In the genomic region with DNA sequence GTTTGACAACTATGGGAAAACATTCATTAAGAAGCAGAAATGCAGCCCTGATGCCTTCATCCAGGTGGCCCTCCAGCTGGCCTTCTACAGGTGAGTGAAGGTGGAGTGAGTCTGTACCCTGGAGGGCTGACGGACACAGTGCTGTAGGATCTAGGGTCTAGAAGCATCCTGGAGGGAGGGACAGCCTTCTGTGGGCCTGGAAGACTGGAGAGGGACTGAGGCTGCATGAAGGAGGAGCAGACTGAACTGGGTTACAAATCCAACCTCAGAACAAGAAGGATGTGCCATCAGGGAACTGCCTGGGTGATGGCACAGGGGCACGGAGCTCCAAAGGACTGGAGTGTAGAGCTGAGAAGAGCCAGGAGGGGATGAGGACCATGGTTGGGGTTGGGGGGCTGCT, we compare ENCODE assay signal across 14 cellular contexts. TPM values are rescaled to one million over a fixed set of nuclear protein-coding genes. Genes with fewer than 3 reads are reported as not detected.
DNase-seq lines count a peak whose midpoint lies in the region; ATAC-seq and TF ChIP-seq lines count a peak whose summit lies in the region.
"Had no signal": no experiment of that assay in that cellular context is flagged by ENCODE, and none has a peak within 500 bp of the region (broad histone marks: within the 10 kb centered on the region; RNA-seq: fewer than 3 reads in every experiment).

No MANE protein-coding gene starts in this region.

- peaks cover under 1% of the 10 kb centered on the region; the same call in 1 of the 2 replicates for H3K9me3 ChIP-seq in BLaER1
- no peaks in the 10 kb centered on the region for H3K9me3 ChIP-seq in DND-41 (ENCODE audit: insufficient read depth, low read length, severe bottlenecking)
- no peaks in the 10 kb centered on the region for H3K9me3 ChIP-seq in thyroid gland
- H3K9me3 ChIP-seq: BE2C, Caco-2 had no signal

- H3K79me2 ChIP-seq in DND-41 (ENCODE audit: insufficient read depth, low read length), result no peaks in the 10 kb centered on the region

- H3K4me3 ChIP-seq in BLaER1 (no peak overlapping the region), DND-41 (ENCODE audit: low read depth in 1 of 2, low read length in 2 of 2) (no peak overlapping the region), thyroid gland (replicated peaks in 1 of 3) (no peak overlapping the region)

- H3K4me2 ChIP-seq in BLaER1 (peak overlapping the region; percentile 87), DND-41 (ENCODE audit: insufficient read depth, low read length) (no peak overlapping the region)

- TF ChIP-seq POLR2A in thyroid gland (IDR thresholded peaks at IDR 0.05), result no peak

- no peaks in the 10 kb centered on the region for H3K27me3 ChIP-seq in BLaER1
- H3K27me3 ChIP-seq in DND-41 (ENCODE audit: insufficient read depth, low read length, poor library complexity), result no peaks in the 10 kb centered on the region
- no peaks in the 10 kb centered on the region for H3K27me3 ChIP-seq in thyroid gland
- H3K27me3 ChIP-seq: BE2C had no signal

- WGBS in thyroid gland, 2 donors, result 60 to 87% methylated on average over 2 of the region's 2 CpGs

- H4K20me1 ChIP-seq in BLaER1, result no peaks in the 10 kb centered on the region
- no peaks in the 10 kb centered on the region for H4K20me1 ChIP-seq in DND-41 (ENCODE audit: insufficient read depth, low read length)

- no peak overlapping the region for H2AFZ ChIP-seq in DND-41 (ENCODE audit: low read depth, low read length)

- DNase-seq in DND-41 (no peak), iPS-NIHi7 (ENCODE audit: extremely low spot score) (peak; percentile 2), ureter (ENCODE audit: low spot score) (peak; percentile 15), NCI-H226 (no peak), NCI-H345 treated with DMSO at 0.1 percent for 48 hours (lab: John Stamatoyannopoulos, UW; ENCODE audit: unreplicated experiment) (no peak), thyroid gland (no peak)
- DNase-seq: BE2C; CD8-positive, alpha-beta memory T cell; DMS53; GOT3; H9 had no signal

- peaks cover 95% of the 10 kb centered on the region for H3K4me1 ChIP-seq in BLaER1
- peaks cover 44% of the 10 kb centered on the region for H3K4me1 ChIP-seq in DND-41 (ENCODE audit: insufficient read depth, low read length)
- H3K4me1 ChIP-seq in thyroid gland, result no peaks in the 10 kb centered on the region
- H3K4me1 ChIP-seq: BE2C had no signal

- H3K9ac ChIP-seq in BLaER1 (no peak overlapping the region), DND-41 (ENCODE audit: low read depth, low read length) (no peak overlapping the region)

- no peak for ATAC-seq in DND-41 (ENCODE audit: insufficient read depth, low read depth)

- intact Hi-C loops in thyroid gland (cut with DNase I), result no loop called here

- peak overlapping the region; percentile 96 for H3K27ac ChIP-seq in BLaER1
- peak overlapping the region; percentile 83 for H3K27ac ChIP-seq in DND-41 (ENCODE audit: low read length)
- no peak overlapping the region for H3K27ac ChIP-seq in thyroid gland

- TF ChIP-seq CTCF in DND-41 (IDR thresholded peaks at IDR 0.05; ENCODE audit: borderline replicate concordance, extremely low read depth, low read length, poor library complexity, severe bottlenecking) (no peak), thyroid gland (IDR thresholded peaks at IDR 0.05) (no peak)

- H3K36me3 ChIP-seq in BLaER1 (no peaks in the 10 kb centered on the region), DND-41 (ENCODE audit: insufficient read depth, low read length) (no peaks in the 10 kb centered on the region), thyroid gland (no peaks in the 10 kb centered on the region)
- H3K36me3 ChIP-seq: BE2C had no signal

RNA-seq across cellular contexts. Expression of gene C10orf53, which starts 27.5 kb away (rescaled TPM):
- total RNA-seq in ureter, result not detected
- total RNA-seq in thyroid gland, result not detected
- total RNA-seq: Caco-2; CD8-positive, alpha-beta memory T cell; Daoy; H9 had no signal

RNA-seq across cellular contexts. Expression of gene CHAT, which starts 38.1 kb away (rescaled TPM):
- total RNA-seq in ureter, result not detected
- total RNA-seq in thyroid gland, result not detected
- total RNA-seq: CD8-positive, alpha-beta memory T cell; Daoy; H9 had no signal

RNA-seq across cellular contexts. Expression of gene SLC18A3, which starts 41.8 kb away (rescaled TPM):
- total RNA-seq in ureter (not detected), thyroid gland (not detected)
- total RNA-seq: Caco-2; CD8-positive, alpha-beta memory T cell; Daoy; H9 had no signal

Comparison
In these comparisons a context has a peak if more than half of its experiments do, and no peak if none do; other contexts are left out.
1. H3K27ac ChIP-seq: peak in BLaER1 (single experiment) and DND-41 (single experiment); none in thyroid gland (0 of 3).
2. DNase-seq: peak in iPS-NIHi7 (single experiment) and ureter (single experiment); none in DND-41 (single experiment), NCI-H226 (single experiment), NCI-H345 treated with DMSO at 0.1 percent for 48 hours (single experiment) and thyroid gland (0 of 2).